In the genomic region with DNA sequence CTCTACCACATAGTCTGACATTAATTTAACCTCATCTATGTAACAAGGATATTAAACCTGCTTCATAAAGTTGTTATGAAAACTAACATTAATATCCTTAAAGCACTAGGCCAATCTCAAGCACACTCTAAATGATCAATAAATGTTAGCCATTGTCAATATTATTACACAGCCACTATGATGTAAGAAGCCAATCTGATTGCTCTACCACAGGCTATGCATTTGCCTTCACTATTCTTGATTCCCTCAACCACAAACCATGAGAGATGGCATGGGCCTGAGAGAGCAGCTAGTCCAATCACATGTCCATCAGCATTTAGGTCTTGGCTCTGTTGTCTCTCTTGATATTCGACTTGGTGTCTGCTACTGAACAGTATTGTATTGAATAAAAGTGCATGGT, we compare ENCODE assay signal across 1 cellular context.
A peak's percentile ranks its signal among the peaks of the same experiment; 100 is the strongest.
TF ChIP-seq lines count a peak whose summit lies in the region.

No MANE protein-coding gene starts in this region.

TF ChIP-seq in WTC11, 78 proteins besides CTCF, POLR2A, EP300 and RAD21 (continued from another document):
- TF ChIP-seq, protein P1, sequence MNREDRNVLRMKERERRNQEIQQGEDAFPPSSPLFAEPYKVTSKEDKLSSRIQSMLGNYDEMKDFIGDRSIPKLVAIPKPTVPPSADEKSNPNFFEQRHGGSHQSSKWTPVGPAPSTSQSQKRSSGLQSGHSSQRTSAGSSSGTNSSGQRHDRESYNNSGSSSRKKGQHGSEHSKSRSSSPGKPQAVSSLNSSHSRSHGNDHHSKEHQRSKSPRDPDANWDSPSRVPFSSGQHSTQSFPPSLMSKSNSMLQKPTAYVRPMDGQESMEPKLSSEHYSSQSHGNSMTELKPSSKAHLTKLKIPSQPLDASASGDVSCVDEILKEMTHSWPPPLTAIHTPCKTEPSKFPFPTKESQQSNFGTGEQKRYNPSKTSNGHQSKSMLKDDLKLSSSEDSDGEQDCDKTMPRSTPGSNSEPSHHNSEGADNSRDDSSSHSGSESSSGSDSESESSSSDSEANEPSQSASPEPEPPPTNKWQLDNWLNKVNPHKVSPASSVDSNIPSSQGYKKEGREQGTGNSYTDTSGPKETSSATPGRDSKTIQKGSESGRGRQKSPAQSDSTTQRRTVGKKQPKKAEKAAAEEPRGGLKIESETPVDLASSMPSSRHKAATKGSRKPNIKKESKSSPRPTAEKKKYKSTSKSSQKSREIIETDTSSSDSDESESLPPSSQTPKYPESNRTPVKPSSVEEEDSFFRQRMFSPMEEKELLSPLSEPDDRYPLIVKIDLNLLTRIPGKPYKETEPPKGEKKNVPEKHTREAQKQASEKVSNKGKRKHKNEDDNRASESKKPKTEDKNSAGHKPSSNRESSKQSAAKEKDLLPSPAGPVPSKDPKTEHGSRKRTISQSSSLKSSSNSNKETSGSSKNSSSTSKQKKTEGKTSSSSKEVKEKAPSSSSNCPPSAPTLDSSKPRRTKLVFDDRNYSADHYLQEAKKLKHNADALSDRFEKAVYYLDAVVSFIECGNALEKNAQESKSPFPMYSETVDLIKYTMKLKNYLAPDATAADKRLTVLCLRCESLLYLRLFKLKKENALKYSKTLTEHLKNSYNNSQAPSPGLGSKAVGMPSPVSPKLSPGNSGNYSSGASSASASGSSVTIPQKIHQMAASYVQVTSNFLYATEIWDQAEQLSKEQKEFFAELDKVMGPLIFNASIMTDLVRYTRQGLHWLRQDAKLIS (CRISPR knock-in tag; IDR thresholded peaks at IDR 0.05; ENCODE audit: borderline replicate concordance), result no peak
- TF ChIP-seq GABPB1 (CRISPR knock-in tag; IDR thresholded peaks at IDR 0.05), result peak; percentile 89
